10 cellular contexts compared by ENCODE assay signal in genomic region chr14:68363841-68364711, GRCh38.
DNase-seq lines count a peak whose midpoint lies in the region; ATAC-seq and TF ChIP-seq lines count a peak whose summit lies in the region.
"Had no signal": no experiment of that assay in that cellular context is flagged by ENCODE, and none has a peak within 500 bp of the region (broad histone marks: within the 10 kb centered on the region; RNA-seq: fewer than 3 reads in every experiment).

No MANE protein-coding gene starts in this region.

- TF ChIP-seq CTCF in activated B cell treated with CpG ODN at 0.5 μM for 24 hours (IDR thresholded peaks at IDR 0.05) (no peak), BE2C (IDR thresholded peaks at IDR 0.05; ENCODE audit: low read depth, low read length) (no peak)

- no peaks in the 10 kb centered on the region for H3K9me3 Mint-ChIP-seq in activated B cell treated with CpG ODN at 0.5 μM for 24 hours

- intact Hi-C loops in activated B cell treated with CpG ODN at 0.5 μM for 24 hours (cut with micrococcal nuclease) (loop anchor here (2.0 kb wide), 1 partner anchor 31 kb away; no protein-coding TSS in a partner anchor), right cardiac atrium (cut with DNase I) (no loop called here)

- H3K4me1 ChIP-seq in BLaER1 treated with 17β-estradiol and CSF1 and Interleukin-3, amounts not matched to agents 10 nM and 100 nM, result peaks cover 77 to 100% (median 92%) of the 10 kb centered on the region in 10 experiments
- peaks cover 15% of the 10 kb centered on the region for H3K4me1 ChIP-seq in right cardiac atrium (ENCODE audit: control insufficient read depth, insufficient read depth, low read length)
- no peaks in the 10 kb centered on the region; the same call in 1 of the 2 replicates for H3K4me1 ChIP-seq in BE2C

- no peak for DNase-seq in activated B cell treated with CpG ODN at 0.5 μM for 24 hours
- DNase-seq in right cardiac atrium, result peak; percentile 62 to 81 (median 74)
- DNase-seq in occipital lobe (lab: John Stamatoyannopoulos, UW), result peak; percentile 25
- DNase-seq in BE2C, result no peak
- DNase-seq in NAMALWA (ENCODE audit: low spot score), result no peak
- no peak for DNase-seq in DMS153 treated with DMSO at 0.1 percent for 48 hours (lab: John Stamatoyannopoulos, UW; ENCODE audit: unreplicated experiment)
- DNase-seq: foreskin melanocyte, T-helper 2 cell had no signal

- H3K27ac Mint-ChIP-seq in activated B cell treated with CpG ODN at 0.5 μM for 24 hours, result peak overlapping the region; percentile 91

- H3K4me1 Mint-ChIP-seq in activated B cell treated with CpG ODN at 0.5 μM for 24 hours, result peaks cover 92% of the 10 kb centered on the region

- POLR2A ChIA-PET in activated B cell treated with CpG ODN at 0.5 μM for 24 hours (lab: Charles Lee), result interaction anchor here (0.6 to 4.6 kb wide), 10 partner anchors 8 to 426 kb away, joined by 3 to 27 read pairs (median 4); no protein-coding TSS in a partner anchor

- CTCF ChIA-PET in activated B cell treated with CpG ODN at 0.5 μM for 24 hours (lab: Charles Lee), result interaction anchor here (0.8 to 1.2 kb wide), 2 partner anchors 10 to 322 kb away, joined by 3 read pairs; no protein-coding TSS in a partner anchor

- H3K27me3 ChIP-seq in BLaER1 treated with 17β-estradiol and CSF1 and Interleukin-3, amounts not matched to agents 10 nM and 100 nM, result no peaks in the 10 kb centered on the region
- H3K27me3 ChIP-seq in right cardiac atrium (ENCODE audit: control insufficient read depth, insufficient read depth) (no peaks in the 10 kb centered on the region), BE2C (no peaks in the 10 kb centered on the region)

- H3K4me2 ChIP-seq in BLaER1 treated with 17β-estradiol and CSF1 and Interleukin-3, amounts not matched to agents 10 nM and 100 nM, result peak overlapping the region; percentile 28 to 87 (median 70)

- peaks cover 5% of the 10 kb centered on the region for H3K36me3 Mint-ChIP-seq in activated B cell treated with CpG ODN at 0.5 μM for 24 hours (ENCODE audit: low read depth)

- no peaks in the 10 kb centered on the region for H3K27me3 Mint-ChIP-seq in activated B cell treated with CpG ODN at 0.5 μM for 24 hours

- no peak overlapping the region for H3K4me3 ChIP-seq in BLaER1 treated with 17β-estradiol and CSF1 and Interleukin-3, amounts not matched to agents 10 nM and 100 nM
- no peak overlapping the region for H3K4me3 ChIP-seq in right cardiac atrium (ENCODE audit: low read length)
- H3K4me3 ChIP-seq in BE2C (ENCODE audit: low read depth, low read length), result no peak overlapping the region

- whole genome bisulfite sequencing in right cardiac atrium, result 66% methylated on average over 34 of the region's 34 CpGs

- H3K27ac ChIP-seq in BLaER1 treated with 17β-estradiol and CSF1 and Interleukin-3, amounts not matched to agents 10 nM and 100 nM, result peak overlapping the region; percentile 73 to 86 (median 81)
- no peak overlapping the region for H3K27ac ChIP-seq in right cardiac atrium (ENCODE audit: low read length)

- no peak overlapping the region for H3K4me3 Mint-ChIP-seq in activated B cell treated with CpG ODN at 0.5 μM for 24 hours

- peaks cover 0 to 20% (median 0%) of the 10 kb centered on the region in 11 experiments; a peak in 7 of 22 replicates for H3K9me3 ChIP-seq in BLaER1 treated with 17β-estradiol and CSF1 and Interleukin-3, amounts not matched to agents 10 nM and 100 nM (replicated peaks in 1 of 11)
- no peaks in the 10 kb centered on the region for H3K9me3 ChIP-seq in right cardiac atrium (ENCODE audit: control insufficient read depth, low read length)
- H3K9me3 ChIP-seq in BE2C, result no peaks in the 10 kb centered on the region

- ATAC-seq in activated B cell treated with CpG ODN at 0.5 μM for 24 hours (ENCODE audit: low read depth) (no peak), right cardiac atrium (peak; percentile 44 to 57), HG03108 (IDR thresholded peaks at IDR 0.05; ENCODE audit: unreplicated experiment) (no peak)

- peak overlapping the region in 10 of 11 experiments; percentile 1 to 52 (median 27); a peak in 10 of 22 replicates for H3K9ac ChIP-seq in BLaER1 treated with 17β-estradiol and CSF1 and Interleukin-3, amounts not matched to agents 10 nM and 100 nM

- H3K36me3 ChIP-seq in BLaER1 treated with 17β-estradiol and CSF1 and Interleukin-3, amounts not matched to agents 10 nM and 100 nM, result no peaks in the 10 kb centered on the region
- no peaks in the 10 kb centered on the region for H3K36me3 ChIP-seq in BE2C

- no peaks in the 10 kb centered on the region for H4K20me1 ChIP-seq in BLaER1 treated with 17β-estradiol and CSF1 and Interleukin-3, amounts not matched to agents 10 nM and 100 nM

Comparison
In these comparisons a context has a peak if more than half of its experiments do, and no peak if none do; other contexts are left out.
1. ATAC-seq: peak in right cardiac atrium (2 of 2); none in activated B cell treated with CpG ODN at 0.5 μM for 24 hours (single experiment) and HG03108 (single experiment).
2. DNase-seq: peak in right cardiac atrium (3 of 3) and occipital lobe (single experiment); none in activated B cell treated with CpG ODN at 0.5 μM for 24 hours (single experiment), BE2C (single experiment), NAMALWA (single experiment) and DMS153 treated with DMSO at 0.1 percent for 48 hours (single experiment).